ENCODE assay signal across 8 cellular contexts in the genomic region with DNA sequence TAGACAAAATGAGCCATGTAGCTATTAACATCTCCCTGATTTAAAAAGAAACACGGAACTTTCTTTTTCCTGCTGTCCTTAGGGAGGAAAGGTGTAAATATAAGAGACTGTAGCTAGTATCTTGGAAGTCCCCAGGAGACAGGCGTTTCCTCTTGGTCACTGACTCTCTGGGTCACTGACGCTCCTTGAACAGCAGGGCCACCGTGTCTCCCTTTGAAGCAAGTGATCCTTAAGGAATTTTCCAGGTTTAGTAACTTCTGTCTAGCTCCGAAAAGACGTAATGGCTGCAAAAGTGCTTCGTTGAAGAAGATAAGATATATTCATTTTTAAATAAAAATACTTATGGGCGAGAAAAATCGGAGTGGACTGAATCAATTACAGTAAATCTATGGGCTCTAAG. TPM values are rescaled to one million over a fixed set of nuclear protein-coding genes. Genes with fewer than 3 reads are reported as not detected.
DNase-seq lines count a peak whose midpoint lies in the region; ATAC-seq and TF ChIP-seq lines count a peak whose summit lies in the region.

No MANE protein-coding gene starts in this region.

- H3K27ac Mint-ChIP-seq in activated naive CD4-positive, alpha-beta T cell treated with anti-CD3 and anti-CD28 coated beads for 36 hours: no peak overlapping the region
- H3K27ac Mint-ChIP-seq in activated naive CD8-positive, alpha-beta T cell treated with anti-CD3 and anti-CD28 coated beads for 36 hours: peak overlapping the region; percentile 47

- H3K4me1 Mint-ChIP-seq in activated naive CD4-positive, alpha-beta T cell treated with anti-CD3 and anti-CD28 coated beads for 36 hours (ENCODE audit: low read depth): peaks cover 39% of the 10 kb centered on the region
- peaks cover 37% of the 10 kb centered on the region for H3K4me1 Mint-ChIP-seq in activated naive CD8-positive, alpha-beta T cell treated with anti-CD3 and anti-CD28 coated beads for 36 hours

- no peaks in the 10 kb centered on the region for H3K27me3 Mint-ChIP-seq in activated naive CD4-positive, alpha-beta T cell treated with anti-CD3 and anti-CD28 coated beads for 36 hours (ENCODE audit: low read depth)
- H3K27me3 Mint-ChIP-seq in activated naive CD8-positive, alpha-beta T cell treated with anti-CD3 and anti-CD28 coated beads for 36 hours: peaks cover 3% of the 10 kb centered on the region

- CTCF ChIA-PET in activated naive CD4-positive, alpha-beta T cell treated with anti-CD3 and anti-CD28 coated beads for 36 hours (lab: Charles Lee): interaction anchor here (0.8 to 3.5 kb wide), 23 partner anchors 8 to 539 kb away, joined by 3 to 34 read pairs (median 4); partner anchors contain the start of gene GLIPR2

- peak overlapping the region; percentile 59 for H3K4me3 Mint-ChIP-seq in activated naive CD4-positive, alpha-beta T cell treated with anti-CD3 and anti-CD28 coated beads for 36 hours
- H3K4me3 Mint-ChIP-seq in activated naive CD8-positive, alpha-beta T cell treated with anti-CD3 and anti-CD28 coated beads for 36 hours: peak overlapping the region; percentile 98

- no peak for TF ChIP-seq CTCF in thyroid gland (IDR thresholded peaks at IDR 0.05)

- H3K4me1 ChIP-seq in thyroid gland: peaks cover 42 to 45% of the 10 kb centered on the region in 2 donors

- intact Hi-C loops in activated naive CD4-positive, alpha-beta T cell treated with anti-CD3 and anti-CD28 coated beads for 36 hours (cut with micrococcal nuclease): loop anchor here (1.0 to 2.0 kb wide), 10 partner anchors 38 to 1079 kb away; partner anchors contain the start of genes GLIPR2, GNE, RECK and RNF38
- intact Hi-C loops in left colon (cut with DNase I, micrococcal nuclease): no loop called here
- intact Hi-C loops in thyroid gland (cut with DNase I): no loop called here

- H3K9me3 ChIP-seq in thyroid gland: no peaks in the 10 kb centered on the region

- 7 to 10% methylated on average over 9 of the region's 9 CpGs for WGBS in thyroid gland, 2 donors

- ATAC-seq in left colon (peak; percentile 47), GM21528 (IDR thresholded peaks at IDR 0.05; ENCODE audit: low FRiP score, unreplicated experiment) (no peak)

- H3K36me3 ChIP-seq in thyroid gland: no peaks in the 10 kb centered on the region

- no peaks in the 10 kb centered on the region for H3K9me3 Mint-ChIP-seq in activated naive CD4-positive, alpha-beta T cell treated with anti-CD3 and anti-CD28 coated beads for 36 hours
- no peaks in the 10 kb centered on the region for H3K9me3 Mint-ChIP-seq in activated naive CD8-positive, alpha-beta T cell treated with anti-CD3 and anti-CD28 coated beads for 36 hours

- no peak for DNase-seq in activated naive CD4-positive, alpha-beta T cell treated with anti-CD3 and anti-CD28 coated beads for 36 hours
- DNase-seq in activated naive CD4-positive, alpha-beta T cell treated with anti-CD3 and anti-CD28 coated beads, Interleukin-2, amount 50 U/mL, for 16 hours: no peak
- no peak for DNase-seq in activated naive CD8-positive, alpha-beta T cell treated with anti-CD3 and anti-CD28 coated beads for 36 hours
- DNase-seq in left colon: peak in 1 of 2 donors; percentile 23
- DNase-seq in thyroid gland: peak; percentile 39 to 43
- DNase-seq in NCI-H2029 (lab: John Stamatoyannopoulos, UW): no peak
- no peak for DNase-seq in AML-193 (lab: John Stamatoyannopoulos, UW)

- H3K27ac ChIP-seq in thyroid gland: peak overlapping the region; percentile 76 to 89 (median 88)

- TF ChIP-seq POLR2A in thyroid gland (IDR thresholded peaks at IDR 0.05): no peak

- peaks cover 12% of the 10 kb centered on the region for H3K36me3 Mint-ChIP-seq in activated naive CD4-positive, alpha-beta T cell treated with anti-CD3 and anti-CD28 coated beads for 36 hours (ENCODE audit: low read depth)
- H3K36me3 Mint-ChIP-seq in activated naive CD8-positive, alpha-beta T cell treated with anti-CD3 and anti-CD28 coated beads for 36 hours: peaks cover 27% of the 10 kb centered on the region

- no peaks in the 10 kb centered on the region for H3K27me3 ChIP-seq in thyroid gland

- peak overlapping the region in 2 of 3 donors; percentile 43 to 84 for H3K4me3 ChIP-seq in thyroid gland (replicated peaks in 1 of 3)

RNA-seq across cellular contexts. Expression of gene CLTA, which starts 0.7 kb away (rescaled TPM):
- 100 to 1,000 TPM in 1 of 2 experiments, 10 to 100 TPM in 1; 96.4 to 101 TPM for total RNA-seq in activated naive CD4-positive, alpha-beta T cell treated with anti-CD3 and anti-CD28 coated beads for 36 hours
- 100 to 1,000 TPM; 165 to 166 TPM for total RNA-seq in activated naive CD8-positive, alpha-beta T cell treated with anti-CD3 and anti-CD28 coated beads for 36 hours
- total RNA-seq in left colon (100 to 1,000 TPM; 200 to 205 TPM), thyroid gland (100 to 1,000 TPM; 215 to 373 (median 259) TPM)

RNA-seq across cellular contexts. Expression of gene CCIN, which starts 20.8 kb away (rescaled TPM):
- not detected for total RNA-seq in activated naive CD4-positive, alpha-beta T cell treated with anti-CD3 and anti-CD28 coated beads for 36 hours
- total RNA-seq in activated naive CD8-positive, alpha-beta T cell treated with anti-CD3 and anti-CD28 coated beads for 36 hours: not detected
- under 1 TPM in 1 of 2 donors, not detected in 1; 0.25 TPM for total RNA-seq in left colon
- under 1 TPM in 1 of 4 donors, not detected in 3; 0.40 TPM for total RNA-seq in thyroid gland

RNA-seq across cellular contexts. Expression of gene GLIPR2, which starts 53.4 kb away (rescaled TPM):
- 1 to 10 TPM; 8.0 to 9.7 TPM for total RNA-seq in activated naive CD4-positive, alpha-beta T cell treated with anti-CD3 and anti-CD28 coated beads for 36 hours
- 1 to 10 TPM; 5.3 to 6.6 TPM for total RNA-seq in activated naive CD8-positive, alpha-beta T cell treated with anti-CD3 and anti-CD28 coated beads for 36 hours
- 10 to 100 TPM; 26.0 to 33.3 TPM for total RNA-seq in left colon
- 10 to 100 TPM; 15.6 to 25.1 (median 20.4) TPM for total RNA-seq in thyroid gland

Comparison
In these comparisons a context has a peak if more than half of its experiments do, and no peak if none do; other contexts are left out.
1. DNase-seq: peak in thyroid gland (2 of 2); none in activated naive CD4-positive, alpha-beta T cell treated with anti-CD3 and anti-CD28 coated beads for 36 hours (single experiment), activated naive CD4-positive, alpha-beta T cell treated with anti-CD3 and anti-CD28 coated beads, Interleukin-2, amount 50 U/mL, for 16 hours (single experiment), activated naive CD8-positive, alpha-beta T cell treated with anti-CD3 and anti-CD28 coated beads for 36 hours (single experiment), NCI-H2029 (single experiment) and AML-193 (0 of 2).